Comparison of ENCODE assay signal across 10 cellular contexts in genomic region chr13:44132710-44133109, GRCh38.
DNase-seq lines count a peak whose midpoint lies in the region; ATAC-seq and TF ChIP-seq lines count a peak whose summit lies in the region.
"Had no signal": no experiment of that assay in that cellular context is flagged by ENCODE, and none has a peak within 500 bp of the region (broad histone marks: within the 10 kb centered on the region; RNA-seq: fewer than 3 reads in every experiment).

No MANE protein-coding gene starts in this region.

- no peak for TF ChIP-seq POLR2A in gastrocnemius medialis (IDR thresholded peaks at IDR 0.05)

- H3K27ac ChIP-seq in angular gyrus (ENCODE audit: low read depth, low read length) (peak overlapping the region; percentile 35), heart right ventricle (peak overlapping the region in 9 of 10 donors; percentile 10 to 83 (median 68)), gastrocnemius medialis (peak overlapping the region; percentile 46 to 55 (median 50))
- H3K27ac ChIP-seq: suprapubic skin had no signal

- DNase-seq in HCEC 1CT (peak; percentile 54), heart right ventricle (peak; percentile 71 to 79), gastrocnemius medialis (peak in 1 of 2 donors; percentile 67), NCI-H1048 (lab: John Stamatoyannopoulos, UW) (no peak), amniotic stem cell (lab: John Stamatoyannopoulos, UW) (no peak)
- no peak for DNase-seq in stimulated activated naive CD8-positive, alpha-beta T cell treated with anti-CD3 and anti-CD28 coated beads, Interleukin-15, Interleukin-2, amounts not matched to agents 100 U/mL and 50 U/mL, for 24 hours
- DNase-seq: activated CD4-positive, alpha-beta T cell treated with anti-CD3 and anti-CD28 coated beads, Interleukin-2, amount 50 U/mL, for 4 hours had no signal

- no peak for TF ChIP-seq CTCF in heart right ventricle (IDR thresholded peaks at IDR 0.05)
- TF ChIP-seq CTCF in gastrocnemius medialis (IDR thresholded peaks at IDR 0.05 in 4 of 5, conservative IDR thresholded peaks at IDR 0.05 in 1 of 5), result no peak

- intact Hi-C loops in heart right ventricle (cut with DNase I), result loop anchor here in 2 of 10 donors (5.0 to 10.0 kb wide), 2 partner anchors 78 to 145 kb away; no protein-coding TSS in a partner anchor
- intact Hi-C loops in gastrocnemius medialis (cut with DNase I; ENCODE audit: low total_unique reads), result no loop called here

- no peaks in the 10 kb centered on the region for H3K27me3 ChIP-seq in heart right ventricle
- no peaks in the 10 kb centered on the region for H3K27me3 ChIP-seq in gastrocnemius medialis
- H3K27me3 ChIP-seq: suprapubic skin had no signal

- peak; percentile 85 to 96 (median 91) for ATAC-seq in heart right ventricle
- peak in 1 of 2 donors; percentile 4 for ATAC-seq in gastrocnemius medialis
- no peak for ATAC-seq in GM18502 (IDR thresholded peaks at IDR 0.05; ENCODE audit: poor library complexity, unreplicated experiment)
- no peak for ATAC-seq in stimulated activated naive CD8-positive, alpha-beta T cell treated with anti-CD3 and anti-CD28 coated beads, Interleukin-15, Interleukin-2, amounts not matched to agents 100 U/mL and 50 U/mL, for 24 hours

- in situ Hi-C loops in gastrocnemius medialis (cut with MboI; ENCODE audit: low sequenced_read_pairs in 4 of 4), result no loop called here

- H3K36me3 ChIP-seq in heart right ventricle, result no peaks in the 10 kb centered on the region
- no peaks in the 10 kb centered on the region for H3K36me3 ChIP-seq in gastrocnemius medialis
- H3K36me3 ChIP-seq: suprapubic skin had no signal

- H3K4me3 ChIP-seq in heart right ventricle (no peak overlapping the region), gastrocnemius medialis (no peak overlapping the region)
- H3K4me3 ChIP-seq: suprapubic skin had no signal

- no peaks in the 10 kb centered on the region for H3K9me3 ChIP-seq in heart right ventricle
- no peaks in the 10 kb centered on the region for H3K9me3 ChIP-seq in gastrocnemius medialis
- H3K9me3 ChIP-seq: suprapubic skin had no signal

- peaks cover 0 to 25% (median 16%) of the 10 kb centered on the region in 9 donors for H3K4me1 ChIP-seq in heart right ventricle
- H3K4me1 ChIP-seq in gastrocnemius medialis, result peaks cover 22% of the 10 kb centered on the region in 2 donors

- 29 to 32% methylated on average over 6 of the region's 6 CpGs for WGBS in heart right ventricle, 2 donors

Comparison
In these comparisons a context has a peak if more than half of its experiments do, and no peak if none do; other contexts are left out.
1. DNase-seq: peak in HCEC 1CT (single experiment) and heart right ventricle (2 of 2); none in NCI-H1048 (single experiment), amniotic stem cell (single experiment) and stimulated activated naive CD8-positive, alpha-beta T cell treated with anti-CD3 and anti-CD28 coated beads, Interleukin-15, Interleukin-2, amounts not matched to agents 100 U/mL and 50 U/mL, for 24 hours (single experiment).
2. ATAC-seq: peak in heart right ventricle (8 of 8); none in GM18502 (single experiment) and stimulated activated naive CD8-positive, alpha-beta T cell treated with anti-CD3 and anti-CD28 coated beads, Interleukin-15, Interleukin-2, amounts not matched to agents 100 U/mL and 50 U/mL, for 24 hours (single experiment).
3. Peak in every context shown above with its lines, with median percentiles within 50 percentile points of each other: H3K27ac ChIP-seq.